Comparison of ENCODE assay signal across 8 cellular contexts in genomic region chr5:176416965-176417364, GRCh38. TPM values are rescaled to one million over a fixed set of nuclear protein-coding genes. Genes with fewer than 3 reads are reported as not detected.
A peak's percentile ranks its signal among the peaks of the same experiment; 100 is the strongest.
DNase-seq lines count a peak whose midpoint lies in the region; ATAC-seq, FAIRE-seq and TF ChIP-seq lines count a peak whose summit lies in the region.

No MANE protein-coding gene starts in this region.

- no peaks in the 10 kb centered on the region for H3K36me3 Mint-ChIP-seq in brain
- no peaks in the 10 kb centered on the region for H3K36me3 Mint-ChIP-seq in naive B cell

- ATAC-seq in A549, result peak in 1 of 2 experiments; percentile 7; a peak in 2 of 6 replicates
- no peak for ATAC-seq in naive B cell (ENCODE audit: low read depth in 2 of 2)
- ATAC-seq in GM18867 (IDR thresholded peaks at IDR 0.05; ENCODE audit: unreplicated experiment), result no peak
- no peak for ATAC-seq in GM18520 (IDR thresholded peaks at IDR 0.05; ENCODE audit: unreplicated experiment)

- peak overlapping the region; percentile 87 for H3K4me2 ChIP-seq in A549

- H3K27ac Mint-ChIP-seq in brain (peak overlapping the region; percentile 37 to 84 (median 68)), naive B cell (peak overlapping the region in 3 of 6 donors; percentile 27 to 90 (median 85))

- TF ChIP-seq POLR2A in A549 (IDR thresholded peaks at IDR 0.05; ENCODE audit: low read length), result no peak

- no peak for FAIRE-seq in A549 (lab: Jason Lieb, UNC)

- peak overlapping the region; percentile 76 to 86 (median 79) for H3K4me3 Mint-ChIP-seq in brain
- peak overlapping the region; percentile 71 to 88 (median 82) for H3K4me3 Mint-ChIP-seq in naive B cell

- no peaks in the 10 kb centered on the region for H3K36me3 ChIP-seq in HUES48 (ENCODE audit: control insufficient read depth, insufficient read depth, low read length)

- POLR2A ChIA-PET in A549 (lab: Yijun Ruan, JAX), result interaction anchor here (1.0 to 3.3 kb wide), 3 partner anchors 31 to 121 kb away, joined by 3 to 14 read pairs (median 7); partner anchors contain the start of genes FAF2 and RNF44

- H3K4me1 Mint-ChIP-seq in brain (peaks cover 39% of the 10 kb centered on the region), naive B cell (peaks cover 15 to 41% (median 37%) of the 10 kb centered on the region in 3 donors)

- no peak for TF ChIP-seq EP300 in A549 (IDR thresholded peaks at IDR 0.05)

- peaks cover 13% of the 10 kb centered on the region for H3K4me1 ChIP-seq in A549
- H3K4me1 ChIP-seq in HUES48 (ENCODE audit: control insufficient read depth, insufficient read depth, low read length), result no peaks in the 10 kb centered on the region

- H3K9ac ChIP-seq in HUES48 (ENCODE audit: low read depth, low read length), result no peak overlapping the region

- H3K27me3 Mint-ChIP-seq in brain (peaks cover 9% of the 10 kb centered on the region), naive B cell (peaks cover under 1 to 7% (median 5%) of the 10 kb centered on the region in 3 donors)

- H3K27me3 ChIP-seq in HUES48 (ENCODE audit: control insufficient read depth, insufficient read depth, low read length), result peaks cover 4% of the 10 kb centered on the region

- H3K4me3 ChIP-seq in A549 (no peak overlapping the region; the same call in 2 of the 3 replicates), HUES48 (ENCODE audit: low read depth, low read length) (peak overlapping the region; percentile 77)

- TF ChIP-seq CTCF in A549 (IDR thresholded peaks at IDR 0.05), result no peak
- TF ChIP-seq CTCF in brain (conservative IDR thresholded peaks at IDR 0.05), result no peak

- H3K9me3 ChIP-seq in A549 (peaks cover 4% of the 10 kb centered on the region; the same call in 1 of the 3 replicates), HUES48 (ENCODE audit: control insufficient read depth, insufficient read depth, low read length) (peaks cover 17% of the 10 kb centered on the region)

- CTCF ChIA-PET in A549 (lab: Yijun Ruan, JAX), result interaction anchor here (0.6 to 5.0 kb wide), 42 partner anchors 10 to 906 kb away, joined by 3 to 49 read pairs (median 5); partner anchors contain the start of genes CDHR2, FAF2 and RNF44

- DNase-seq in A549 (ENCODE audit: low read depth in 1 of 2, low spot score in 1 of 2) (no peak), naive B cell (no peak), GM03348 (ENCODE audit: low spot score) (no peak), amniotic stem cell (lab: John Stamatoyannopoulos, UW) (no peak)

- peak overlapping the region; percentile 40 to 91 for H3K27ac ChIP-seq in A549
- H3K27ac ChIP-seq in HUES48 (ENCODE audit: low read depth, low read length), result no peak overlapping the region

- peaks cover 7 to 15% (median 8%) of the 10 kb centered on the region in 5 experiments for H3K9me3 Mint-ChIP-seq in brain
- H3K9me3 Mint-ChIP-seq in naive B cell, result peaks cover 0 to 10% (median 0%) of the 10 kb centered on the region in 7 donors

- WGBS in A549 (ENCODE audit: missing lambda C conversion rate), result 83% methylated on average over 11 of the region's 11 CpGs

- TF ChIP-seq RAD21 in A549 (conservative IDR thresholded peaks at IDR 0.05 in 1 of 2, IDR thresholded peaks at IDR 0.05 in 1 of 2), result no peak

TF ChIP-seq in A549, 52 proteins besides CTCF, POLR2A, EP300 and RAD21 (continues in another document):
- TF ChIP-seq RNF2 (IDR thresholded peaks at IDR 0.05; ENCODE audit: borderline replicate concordance, low read depth), result no peak
- TF ChIP-seq TFCP2L1 (CRISPR knock-in tag; IDR thresholded peaks at IDR 0.05), result no peak
- no peak for TF ChIP-seq POLR2AphosphoS2 (conservative IDR thresholded peaks at IDR 0.05; ENCODE audit: low read length)
- TF ChIP-seq EHF (CRISPR knock-in tag; IDR thresholded peaks at IDR 0.05), result no peak
- TF ChIP-seq CBX2 (IDR thresholded peaks at IDR 0.05; ENCODE audit: borderline replicate concordance, low read depth), result no peak
- TF ChIP-seq SMC3 (IDR thresholded peaks at IDR 0.05), result no peak
- no peak for TF ChIP-seq ELK1 (IDR thresholded peaks at IDR 0.05; ENCODE audit: low read depth, low read length)
- TF ChIP-seq ZNF302 (CRISPR knock-in tag; IDR thresholded peaks at IDR 0.05), result no peak
- TF ChIP-seq HDAC2 (IDR thresholded peaks at IDR 0.05), result no peak
- no peak for TF ChIP-seq ZFP36 (IDR thresholded peaks at IDR 0.05; ENCODE audit: borderline replicate concordance, partially characterized antibody)
- no peak for TF ChIP-seq HMGXB4 (CRISPR knock-in tag; IDR thresholded peaks at IDR 0.05; ENCODE audit: borderline replicate concordance)
- TF ChIP-seq TP53 (CRISPR knock-in tag; IDR thresholded peaks at IDR 0.05), result no peak
- no peak for TF ChIP-seq NR3C1 (IDR thresholded peaks at IDR 0.05)
- no peak for TF ChIP-seq FOSL2 (IDR thresholded peaks at IDR 0.05)
- TF ChIP-seq FOSL2 (CRISPR knock-in tag; IDR thresholded peaks at IDR 0.05), result no peak
- no peak for TF ChIP-seq HOXB13 (CRISPR knock-in tag; IDR thresholded peaks at IDR 0.05; ENCODE audit: low read depth)
- TF ChIP-seq RCOR1 (IDR thresholded peaks at IDR 0.05; ENCODE audit: low read depth, low read length), result no peak
- no peak for TF ChIP-seq RFX5 (IDR thresholded peaks at IDR 0.05)
- TF ChIP-seq JUN (IDR thresholded peaks at IDR 0.05), result no peak

RNA-seq across cellular contexts. Expression of gene CLTB, which starts 0.6 kb away (rescaled TPM):
- 30.9 and 47.4 TPM in 2 replicates for polyA plus RNA-seq in A549 (2011; rRNA removed)
- 90.4 and 94.8 TPM in 2 replicates for polyA plus RNA-seq in A549 (2012; cell fraction: cytosol; rRNA removed)
- polyA plus RNA-seq in A549 (2012; cell fraction: nucleus; rRNA removed), result 70.3 and 77.1 TPM in 2 replicates
- 42.2 to 49.8 TPM (median 44.1 TPM) in 3 replicates for polyA plus RNA-seq in A549 (2017; fragmentation: RNase III; extraction: RNeasy Plus Mini Kit Qiagen cat#74134 plus additional on column Dnase treatment)
- 17.0 and 19.8 TPM in 2 replicates for polyA minus RNA-seq in A549 (2011; rRNA and poly(A)+ RNA removed)
- polyA plus RNA-seq in brain (ENCODE audit: insufficient read depth, low read depth, low replicate concordance), result 141 TPM
- polyA plus RNA-seq in naive B cell (ENCODE audit: low read depth in 6 of 6), result 10 to 100 TPM; 42.3 to 64.4 (median 55.2) TPM

RNA-seq across cellular contexts. Expression of gene HIGD2A, which starts 28.4 kb away (rescaled TPM):
- polyA plus RNA-seq in A549 (2011; rRNA removed) (102 and 114 TPM in 2 replicates), A549 (2017; fragmentation: RNase III; extraction: RNeasy Plus Mini Kit Qiagen cat#74134 plus additional on column Dnase treatment) (194 to 205 TPM (median 197 TPM) in 3 replicates), brain (ENCODE audit: insufficient read depth, low read depth, low replicate concordance) (221 TPM), naive B cell (ENCODE audit: low read depth in 6 of 6) (100 to 1,000 TPM; 137 to 220 (median 172) TPM)
- 284 and 313 TPM in 2 replicates for polyA plus RNA-seq in A549 (2012; cell fraction: cytosol; rRNA removed)
- 167 and 175 TPM in 2 replicates for polyA plus RNA-seq in A549 (2012; cell fraction: nucleus; rRNA removed)
- 69.8 and 87.4 TPM in 2 replicates for polyA minus RNA-seq in A549 (2011; rRNA and poly(A)+ RNA removed)

RNA-seq across cellular contexts. Expression of gene NOP16, which starts 28.6 kb away (rescaled TPM):
- 77.5 and 90.7 TPM in 2 replicates for polyA plus RNA-seq in A549 (2011; rRNA removed)
- polyA plus RNA-seq in A549 (2012; cell fraction: cytosol; rRNA removed), result 135 and 187 TPM in 2 replicates
- 111 and 119 TPM in 2 replicates for polyA plus RNA-seq in A549 (2012; cell fraction: nucleus; rRNA removed)
- polyA plus RNA-seq in A549 (2017; fragmentation: RNase III; extraction: RNeasy Plus Mini Kit Qiagen cat#74134 plus additional on column Dnase treatment), result 106 to 139 TPM (median 127 TPM) in 3 replicates
- 33.9 and 41.9 TPM in 2 replicates for polyA minus RNA-seq in A549 (2011; rRNA and poly(A)+ RNA removed)
- polyA plus RNA-seq in brain (ENCODE audit: insufficient read depth, low read depth, low replicate concordance), result 13.1 TPM
- 10 to 100 TPM; 15.9 to 39.6 (median 26.5) TPM for polyA plus RNA-seq in naive B cell (ENCODE audit: low read depth in 6 of 6)

RNA-seq across cellular contexts. Expression of gene FAF2, which starts 31.2 kb away (rescaled TPM):
- polyA plus RNA-seq in A549 (2011; rRNA removed) (90.3 and 90.6 TPM in 2 replicates), A549 (2017; fragmentation: RNase III; extraction: RNeasy Plus Mini Kit Qiagen cat#74134 plus additional on column Dnase treatment) (42.4 to 43.6 TPM (median 42.5 TPM) in 3 replicates), brain (ENCODE audit: insufficient read depth, low read depth, low replicate concordance) (24.8 TPM), naive B cell (ENCODE audit: low read depth in 6 of 6) (10 to 100 TPM; 11.0 to 16.3 (median 13.3) TPM)
- 19.1 and 24.3 TPM in 2 replicates for polyA plus RNA-seq in A549 (2012; cell fraction: cytosol; rRNA removed)
- 19.7 and 28.6 TPM in 2 replicates for polyA plus RNA-seq in A549 (2012; cell fraction: nucleus; rRNA removed)
- polyA minus RNA-seq in A549 (2011; rRNA and poly(A)+ RNA removed), result 69.9 and 76.2 TPM in 2 replicates

RNA-seq across cellular contexts. Expression of gene ARL10, which starts 51.7 kb away (rescaled TPM):
- polyA plus RNA-seq in A549 (2011; rRNA removed) (0.12 and 0.21 TPM in 2 replicates), A549 (2017; fragmentation: RNase III; extraction: RNeasy Plus Mini Kit Qiagen cat#74134 plus additional on column Dnase treatment) (0.15 to 0.51 TPM (median 0.38 TPM) in 3 replicates), brain (ENCODE audit: insufficient read depth, low read depth, low replicate concordance) (2.6 TPM), naive B cell (ENCODE audit: low read depth in 6 of 6) (1 to 10 TPM; 1.8 to 4.1 (median 2.5) TPM)
- polyA plus RNA-seq in A549 (2012; cell fraction: cytosol; rRNA removed), result 0.25 and 0.36 TPM in 2 replicates
- polyA plus RNA-seq in A549 (2012; cell fraction: nucleus; rRNA removed), result 0.01 and 0.04 TPM in 2 replicates
- polyA minus RNA-seq in A549 (2011; rRNA and poly(A)+ RNA removed), result 0.08 and 0.10 TPM in 2 replicates
